ENCODE assay signal across 9 cellular contexts in the genomic region with DNA sequence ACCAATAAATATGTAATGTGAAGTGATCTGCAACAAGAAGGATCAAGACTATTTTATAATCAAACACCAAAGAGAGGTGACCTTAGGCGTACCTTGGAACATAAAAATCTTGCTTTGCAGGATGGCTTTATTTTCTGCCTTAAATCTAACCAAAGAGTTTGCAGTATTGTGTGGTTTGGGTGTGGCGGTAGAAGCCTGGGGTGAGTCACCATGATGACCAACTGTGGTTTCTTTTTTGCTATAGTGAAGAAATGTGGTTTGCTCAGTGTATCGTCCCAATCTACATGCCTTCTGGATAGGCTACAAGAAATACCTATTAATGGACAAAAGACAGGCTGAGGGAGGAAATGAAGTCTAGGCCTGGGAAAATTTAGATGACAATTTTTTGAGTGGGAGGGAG. TPM values are rescaled to one million over a fixed set of nuclear protein-coding genes. Genes with fewer than 3 reads are reported as not detected.
DNase-seq lines count a peak whose midpoint lies in the region; ATAC-seq, FAIRE-seq and TF ChIP-seq lines count a peak whose summit lies in the region.
"Had no signal": no experiment of that assay in that cellular context is flagged by ENCODE, and none has a peak within 500 bp of the region (broad histone marks: within the 10 kb centered on the region; RNA-seq: fewer than 3 reads in every experiment).

No MANE protein-coding gene starts in this region.

- no peak overlapping the region for H2AFZ ChIP-seq in fibroblast of lung (ENCODE audit: low read length)

- peaks cover 16% of the 10 kb centered on the region for H3K4me1 ChIP-seq in fibroblast of lung (ENCODE audit: control insufficient read depth, extremely low read depth, insufficient read depth, low read length)

- DNase-seq in GM04503 (ENCODE audit: low read depth) (peak; percentile 78), HT-29 (ENCODE audit: low spot score) (peak; percentile 68), fibroblast of lung (ENCODE audit: low read depth in 2 of 2) (peak; percentile 94 to 97), SHP77 treated with DMSO at 0.1 percent for 48 hours (lab: John Stamatoyannopoulos, UW) (no peak), D721Med (ENCODE audit: insufficient read length, low spot score) (no peak)
- DNase-seq in activated CD4-positive, alpha-beta T cell treated with anti-CD3 and anti-CD28 coated beads for 48 hours: peak; percentile 66
- DNase-seq in stimulated activated naive CD8-positive, alpha-beta T cell treated with anti-CD3 and anti-CD28 coated beads, Interleukin-15, amount 100 ng/mL, for 72 hours: peak; percentile 47 to 70

- no peaks in the 10 kb centered on the region for H3K9me3 ChIP-seq in fibroblast of lung (ENCODE audit: control insufficient read depth, insufficient read depth, low read depth, low read length)

- no peaks in the 10 kb centered on the region for H3K27me3 ChIP-seq in fibroblast of lung (ENCODE audit: control insufficient read depth, insufficient read depth, low read length)

- H3K27me3 Mint-ChIP-seq in stimulated activated naive CD8-positive, alpha-beta T cell treated with anti-CD3 and anti-CD28 coated beads, Interleukin-15, amount 100 ng/mL, for 72 hours: peaks cover 45% of the 10 kb centered on the region

- FAIRE-seq in D721Med (lab: Jason Lieb, UNC): no peak

- peak; percentile 68 for ATAC-seq in GM21529 (IDR thresholded peaks at IDR 0.05; ENCODE audit: unreplicated experiment)
- peak; percentile 71 for ATAC-seq in stimulated activated naive CD8-positive, alpha-beta T cell treated with anti-CD3 and anti-CD28 coated beads, Interleukin-15, amount 100 ng/mL, for 72 hours

- no peak overlapping the region for H3K9ac ChIP-seq in fibroblast of lung (ENCODE audit: insufficient read depth, low read length)

- H4K20me1 ChIP-seq in fibroblast of lung (ENCODE audit: control insufficient read depth, extremely low read depth, insufficient read depth, low read length): no peaks in the 10 kb centered on the region

- H3K36me3 ChIP-seq in fibroblast of lung (ENCODE audit: control insufficient read depth, insufficient read depth, low read length): no peaks in the 10 kb centered on the region

- H3K4me3 ChIP-seq in fibroblast of lung (replicated peaks in 1 of 4; ENCODE audit: control extremely low read depth in 1 of 4, insufficient read depth in 1 of 4, low read depth in 3 of 4, low read length in 4 of 4): no peak overlapping the region
- H3K4me3 ChIP-seq: skin epidermis had no signal

- no peak overlapping the region for H3K27ac Mint-ChIP-seq in stimulated activated naive CD8-positive, alpha-beta T cell treated with anti-CD3 and anti-CD28 coated beads, Interleukin-15, amount 100 ng/mL, for 72 hours

- peak overlapping the region; percentile 40 for H3K27ac ChIP-seq in fibroblast of lung (ENCODE audit: insufficient read depth, low read length)

- H3K79me2 ChIP-seq in fibroblast of lung (ENCODE audit: control insufficient read depth, insufficient read depth, low read length): no peaks in the 10 kb centered on the region

- H3K4me1 Mint-ChIP-seq in stimulated activated naive CD8-positive, alpha-beta T cell treated with anti-CD3 and anti-CD28 coated beads, Interleukin-15, amount 100 ng/mL, for 72 hours: peaks cover 26% of the 10 kb centered on the region

- no peak for TF ChIP-seq CTCF in fibroblast of lung (conservative IDR thresholded peaks at IDR 0.05 in 1 of 2, IDR thresholded peaks at IDR 0.05 in 1 of 2; ENCODE audit: low read depth in 1 of 2, low read length in 2 of 2)
- TF ChIP-seq CTCF in D721Med (IDR thresholded peaks at IDR 0.05; ENCODE audit: insufficient read depth, missing control alignments): no peak

- H3K4me2 ChIP-seq in fibroblast of lung (ENCODE audit: extremely low read depth, insufficient read depth, low read length): peak overlapping the region; percentile 49

- H3K9me3 Mint-ChIP-seq in stimulated activated naive CD8-positive, alpha-beta T cell treated with anti-CD3 and anti-CD28 coated beads, Interleukin-15, amount 100 ng/mL, for 72 hours: no peaks in the 10 kb centered on the region

- H3K4me3 Mint-ChIP-seq in stimulated activated naive CD8-positive, alpha-beta T cell treated with anti-CD3 and anti-CD28 coated beads, Interleukin-15, amount 100 ng/mL, for 72 hours: no peak overlapping the region

RNA-seq across cellular contexts. Expression of a gene that starts 5.1 kb away (rescaled TPM):
- total RNA-seq in HT-29 (2014; rRNA removed; shearing (Covaris generic)): 35.6 and 37.2 TPM in 2 replicates
- total RNA-seq in fibroblast of lung: 153 and 203 TPM in 2 replicates
- polyA plus RNA-seq in fibroblast of lung: 378 TPM in 2 replicates
- 255 and 278 TPM in 2 replicates for polyA plus RNA-seq in fibroblast of lung (2012)
- 43.3 and 57.6 TPM in 2 replicates for polyA minus RNA-seq in fibroblast of lung (ENCODE audit: low replicate concordance)

Comparison
In these comparisons a context has a peak if more than half of its experiments do, and no peak if none do; other contexts are left out.
1. DNase-seq: peak in GM04503 (single experiment), HT-29 (single experiment), activated CD4-positive, alpha-beta T cell treated with anti-CD3 and anti-CD28 coated beads for 48 hours (single experiment), fibroblast of lung (2 of 2) and stimulated activated naive CD8-positive, alpha-beta T cell treated with anti-CD3 and anti-CD28 coated beads, Interleukin-15, amount 100 ng/mL, for 72 hours (2 of 2); none in SHP77 treated with DMSO at 0.1 percent for 48 hours (single experiment) and D721Med (single experiment).